Comparison of ENCODE assay signal across 29 cellular contexts in the genomic region with DNA sequence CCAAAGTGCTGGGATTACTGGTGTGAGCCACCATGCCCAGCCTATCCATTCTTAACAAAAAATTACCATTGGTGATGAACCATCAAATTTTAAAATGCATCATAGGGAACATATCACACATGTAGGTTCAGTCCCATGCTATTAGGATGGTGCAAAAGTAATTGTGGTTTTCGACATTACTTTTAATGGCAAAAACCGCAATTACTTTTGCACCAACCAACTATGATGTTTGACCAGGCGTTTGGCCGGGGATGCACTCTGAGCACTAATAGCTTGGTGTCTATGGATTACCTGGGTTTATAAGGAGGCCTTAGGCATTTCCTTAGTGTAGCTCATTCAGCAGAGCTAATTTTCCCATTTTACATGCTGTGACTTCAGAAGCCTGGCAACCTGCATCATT.
"Had no signal": no experiment of that assay in that cellular context is flagged by ENCODE, and none has a peak within 500 bp of the region (broad histone marks: within the 10 kb centered on the region; RNA-seq: fewer than 3 reads in every experiment).

No MANE protein-coding gene starts in this region.

- H3K36me3 Mint-ChIP-seq: naive thymus-derived CD8-positive, alpha-beta T cell; stimulated activated effector memory CD8-positive, alpha-beta T cell treated with anti-CD3 and anti-CD28 coated beads, Interleukin-12 subunit alpha, Interleukin-12 subunit beta, amount 100 ng/mL, for 72 hours had no signal

- H3K9me3 ChIP-seq: left lung, lower lobe of right lung, pancreas, prostate gland, sigmoid colon, spleen, suprapubic skin, thoracic aorta, tibial artery, upper lobe of right lung had no signal

- H3K4me1 ChIP-seq: lower lobe of right lung, pancreas, prostate gland, suprapubic skin, tibial artery, upper lobe of right lung had no signal

- FAIRE-seq: kidney, pancreas, small intestine, urothelium cell line had no signal

- H3K27me3 Mint-ChIP-seq: naive thymus-derived CD8-positive, alpha-beta T cell; stimulated activated naive CD8-positive, alpha-beta T cell treated with anti-CD3 and anti-CD28 coated beads, Interleukin-15, Interleukin-2, amounts not matched to agents 100 ng/mL and 50 ng/mL, for 24 hours had no signal

- H3K4me3 ChIP-seq: left lung, lower lobe of right lung, pancreas, prostate gland, sigmoid colon, spleen, suprapubic skin, thoracic aorta, tibial artery, upper lobe of right lung had no signal

- DNase-seq: hippocampal formation; kidney; left colon; left lung; lower lobe of right lung; mammary epithelial cell; mesenchymal stem cell; naive thymus-derived CD8-positive, alpha-beta T cell; nucleus accumbens; pancreas; posterior cingulate gyrus; retina; right cardiac atrium; sigmoid colon; small intestine; spleen; stimulated activated CD4-positive, alpha-beta T cell treated with anti-CD3 and anti-CD28 coated beads, Interleukin-4, amount 100 ng/mL, for 24 hours; stimulated activated naive CD4-positive, alpha-beta T cell; tibial artery; trophoblast cell; upper lobe of right lung had no signal

- H3K27me3 ChIP-seq: left lung, pancreas, sigmoid colon, spleen, suprapubic skin, tibial artery, upper lobe of right lung had no signal

- H3K4me3 Mint-ChIP-seq: naive thymus-derived CD8-positive, alpha-beta T cell; nephron; neural crest cell had no signal

- H3K4me1 Mint-ChIP-seq: neural crest cell had no signal

- ATAC-seq: left colon; left lung; lower lobe of right lung; naive thymus-derived CD8-positive, alpha-beta T cell; pancreas; right cardiac atrium; stimulated activated effector memory CD8-positive, alpha-beta T cell treated with anti-CD3 and anti-CD28 coated beads, Interleukin-12 subunit alpha, Interleukin-12 subunit beta, amount 100 ng/mL, for 72 hours; upper lobe of right lung had no signal

- H3K9me3 Mint-ChIP-seq: nephron; stimulated activated effector memory CD8-positive, alpha-beta T cell treated with anti-CD3 and anti-CD28 coated beads, Interleukin-12 subunit alpha, Interleukin-12 subunit beta, amount 100 ng/mL, for 72 hours; stimulated activated naive CD8-positive, alpha-beta T cell treated with anti-CD3 and anti-CD28 coated beads, Interleukin-15, Interleukin-2, amounts not matched to agents 100 ng/mL and 50 ng/mL, for 24 hours had no signal

- H3K27ac Mint-ChIP-seq: naive thymus-derived CD8-positive, alpha-beta T cell; nephron had no signal

- H3K27ac ChIP-seq: left lung, lower lobe of right lung, pancreas, prostate gland, sigmoid colon, spleen, suprapubic skin, thoracic aorta, tibial artery, upper lobe of right lung had no signal

- H3K36me3 ChIP-seq: left lung, lower lobe of right lung, pancreas, prostate gland, sigmoid colon, spleen, suprapubic skin, thoracic aorta, tibial artery, upper lobe of right lung had no signal
